14 cellular contexts compared by ENCODE assay signal in genomic region chr5:103450333-103451061, GRCh38.
DNase-seq lines count a peak whose midpoint lies in the region; ATAC-seq and TF ChIP-seq lines count a peak whose summit lies in the region.
"Had no signal": no experiment of that assay in that cellular context is flagged by ENCODE, and none has a peak within 500 bp of the region (broad histone marks: within the 10 kb centered on the region; RNA-seq: fewer than 3 reads in every experiment).

No MANE protein-coding gene starts in this region.

- H3K27ac ChIP-seq in gastroesophageal sphincter, result no peak overlapping the region

- 43 to 58% methylated on average over 4 of the region's 4 CpGs for WGBS in gastroesophageal sphincter (ENCODE audit: low coverage in 1 of 2), 2 donors

- H3K4me3 ChIP-seq in BE2C (ENCODE audit: low read depth, low read length), result no peak overlapping the region
- H3K4me3 ChIP-seq in gastroesophageal sphincter, result no peak overlapping the region

- no peaks in the 10 kb centered on the region for H3K27me3 ChIP-seq in BE2C
- H3K27me3 ChIP-seq in gastroesophageal sphincter, result no peaks in the 10 kb centered on the region

- ATAC-seq in gastroesophageal sphincter, result no peak
- ATAC-seq in HG03442 (IDR thresholded peaks at IDR 0.05; ENCODE audit: unreplicated experiment), result no peak
- ATAC-seq in activated CD8-positive, alpha-beta T cell treated with anti-CD3 and anti-CD28 coated beads for 36 hours, result no peak
- ATAC-seq: HepG2; naive thymus-derived CD8-positive, alpha-beta T cell; Panc1; stimulated activated effector memory CD8-positive, alpha-beta T cell treated with anti-CD3 and anti-CD28 coated beads, Interleukin-12 subunit alpha, Interleukin-12 subunit beta, amount 100 ng/mL, for 72 hours had no signal

- CTCF ChIA-PET in activated CD8-positive, alpha-beta T cell treated with anti-CD3 and anti-CD28 coated beads for 36 hours (lab: Charles Lee), result no interaction called here

- TF ChIP-seq CTCF in BE2C (IDR thresholded peaks at IDR 0.05; ENCODE audit: low read depth, low read length) (no peak), nephron (IDR thresholded peaks at IDR 0.05; ENCODE audit: unreplicated experiment in 3 of 3) (no peak), gastroesophageal sphincter (IDR thresholded peaks at IDR 0.05) (no peak)
- TF ChIP-seq CTCF in activated CD8-positive, alpha-beta T cell treated with anti-CD3 and anti-CD28 coated beads for 36 hours (IDR thresholded peaks at IDR 0.05), result no peak

- peak overlapping the region in 2 of 3 experiments; percentile 1 to 10 for H3K27ac Mint-ChIP-seq in nephron
- no peak overlapping the region for H3K27ac Mint-ChIP-seq in activated CD8-positive, alpha-beta T cell treated with anti-CD3 and anti-CD28 coated beads for 36 hours
- H3K27ac Mint-ChIP-seq: naive thymus-derived CD8-positive, alpha-beta T cell; stimulated activated effector memory CD8-positive, alpha-beta T cell treated with anti-CD3 and anti-CD28 coated beads, Interleukin-12 subunit alpha, Interleukin-12 subunit beta, amount 100 ng/mL, for 72 hours had no signal

- TF ChIP-seq POLR2A in gastroesophageal sphincter (IDR thresholded peaks at IDR 0.05), result no peak

- no peaks in the 10 kb centered on the region for H3K9me3 Mint-ChIP-seq in nephron
- no peaks in the 10 kb centered on the region for H3K9me3 Mint-ChIP-seq in activated CD8-positive, alpha-beta T cell treated with anti-CD3 and anti-CD28 coated beads for 36 hours
- H3K9me3 Mint-ChIP-seq: naive thymus-derived CD8-positive, alpha-beta T cell; stimulated activated effector memory CD8-positive, alpha-beta T cell treated with anti-CD3 and anti-CD28 coated beads, Interleukin-12 subunit alpha, Interleukin-12 subunit beta, amount 100 ng/mL, for 72 hours had no signal

- intact Hi-C loops in activated CD8-positive, alpha-beta T cell treated with anti-CD3 and anti-CD28 coated beads for 36 hours (cut with micrococcal nuclease), result no loop called here

- H3K9me3 ChIP-seq in BE2C (no peaks in the 10 kb centered on the region), gastroesophageal sphincter (no peaks in the 10 kb centered on the region)

- POLR2A ChIA-PET in activated CD8-positive, alpha-beta T cell treated with anti-CD3 and anti-CD28 coated beads for 36 hours (lab: Charles Lee), result no interaction called here

- peak; percentile 27 for DNase-seq in BE2C
- DNase-seq in NCI-H69 (lab: John Stamatoyannopoulos, UW), result peak; percentile 37
- peak; percentile 79 for DNase-seq in dedifferentiated amniotic fluid mesenchymal stem cell (ENCODE audit: extremely low spot score)
- DNase-seq in SKM-1 (lab: John Stamatoyannopoulos, UW; ENCODE audit: unreplicated experiment), result no peak
- no peak for DNase-seq in activated CD8-positive, alpha-beta T cell treated with anti-CD3 and anti-CD28 coated beads for 36 hours
- DNase-seq: activated gamma-delta T cell treated with Interleukin-2 at 50 U/mL for 16 hours; naive thymus-derived CD8-positive, alpha-beta T cell; NCI-H1930 had no signal

- H3K4me3 Mint-ChIP-seq in nephron, result no peak overlapping the region
- no peak overlapping the region for H3K4me3 Mint-ChIP-seq in activated CD8-positive, alpha-beta T cell treated with anti-CD3 and anti-CD28 coated beads for 36 hours
- H3K4me3 Mint-ChIP-seq: naive thymus-derived CD8-positive, alpha-beta T cell; stimulated activated effector memory CD8-positive, alpha-beta T cell treated with anti-CD3 and anti-CD28 coated beads, Interleukin-12 subunit alpha, Interleukin-12 subunit beta, amount 100 ng/mL, for 72 hours had no signal

- no peak for TF ChIP-seq EP300 in gastroesophageal sphincter (IDR thresholded peaks at IDR 0.05)

- no peaks in the 10 kb centered on the region for H3K36me3 ChIP-seq in BE2C
- no peaks in the 10 kb centered on the region for H3K36me3 ChIP-seq in gastroesophageal sphincter

- H3K4me1 ChIP-seq in BE2C (peaks cover 32% of the 10 kb centered on the region), gastroesophageal sphincter (no peaks in the 10 kb centered on the region)

- H3K36me3 Mint-ChIP-seq in nephron (ENCODE audit: low read depth), result no peaks in the 10 kb centered on the region
- no peaks in the 10 kb centered on the region for H3K36me3 Mint-ChIP-seq in activated CD8-positive, alpha-beta T cell treated with anti-CD3 and anti-CD28 coated beads for 36 hours (ENCODE audit: low read depth)
- H3K36me3 Mint-ChIP-seq: naive thymus-derived CD8-positive, alpha-beta T cell; stimulated activated effector memory CD8-positive, alpha-beta T cell treated with anti-CD3 and anti-CD28 coated beads, Interleukin-12 subunit alpha, Interleukin-12 subunit beta, amount 100 ng/mL, for 72 hours had no signal

- H3K4me1 Mint-ChIP-seq in nephron, result peaks cover 11% of the 10 kb centered on the region
- no peaks in the 10 kb centered on the region for H3K4me1 Mint-ChIP-seq in activated CD8-positive, alpha-beta T cell treated with anti-CD3 and anti-CD28 coated beads for 36 hours (ENCODE audit: low read depth)
- H3K4me1 Mint-ChIP-seq: naive thymus-derived CD8-positive, alpha-beta T cell; stimulated activated effector memory CD8-positive, alpha-beta T cell treated with anti-CD3 and anti-CD28 coated beads, Interleukin-12 subunit alpha, Interleukin-12 subunit beta, amount 100 ng/mL, for 72 hours had no signal

- no peaks in the 10 kb centered on the region for H3K27me3 Mint-ChIP-seq in nephron (ENCODE audit: low read depth)
- H3K27me3 Mint-ChIP-seq in activated CD8-positive, alpha-beta T cell treated with anti-CD3 and anti-CD28 coated beads for 36 hours, result no peaks in the 10 kb centered on the region

Comparison
In these comparisons a context has a peak if more than half of its experiments do, and no peak if none do; other contexts are left out.
1. DNase-seq: peak in BE2C (single experiment), NCI-H69 (single experiment) and dedifferentiated amniotic fluid mesenchymal stem cell (single experiment); none in SKM-1 (single experiment) and activated CD8-positive, alpha-beta T cell treated with anti-CD3 and anti-CD28 coated beads for 36 hours (single experiment).